Comparison of ENCODE assay signal across 28 cellular contexts in the genomic region with DNA sequence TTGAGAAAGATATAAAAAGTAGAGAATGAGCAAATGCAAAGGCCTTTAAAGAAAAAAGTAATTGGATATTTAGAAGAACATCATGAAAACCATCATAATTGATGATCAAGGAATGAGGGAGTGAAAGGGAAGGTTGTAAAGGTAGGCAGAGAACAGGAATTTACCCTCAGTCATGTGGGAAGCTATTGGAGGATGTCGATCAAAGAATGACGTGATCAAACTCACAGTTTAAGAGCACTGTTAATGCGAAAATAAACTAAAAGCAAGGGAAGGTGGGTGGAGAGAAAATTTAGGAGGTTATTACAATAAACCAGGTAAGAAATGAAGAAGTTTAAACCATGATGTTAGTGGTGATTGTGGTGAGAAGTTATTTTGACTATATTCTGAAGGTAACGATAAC.
"Had no signal": no experiment of that assay in that cellular context is flagged by ENCODE, and none has a peak within 500 bp of the region (broad histone marks: within the 10 kb centered on the region; RNA-seq: fewer than 3 reads in every experiment).

No MANE protein-coding gene starts in this region.

- H3K27ac ChIP-seq: colonic mucosa, coronary artery, dorsolateral prefrontal cortex, epithelial cell of prostate, esophagus muscularis mucosa, esophagus squamous epithelium, foreskin keratinocyte, gastrocnemius medialis, gastroesophageal sphincter, heart left ventricle, heart right ventricle had no signal

- ATAC-seq: effector memory CD8-positive, alpha-beta T cell; esophagus mucosa; foreskin keratinocyte; gastrocnemius medialis; gastroesophageal sphincter; heart left ventricle; heart right ventricle had no signal

- H3K27me3 ChIP-seq: colonic mucosa, dorsolateral prefrontal cortex, esophagus muscularis mucosa, esophagus squamous epithelium, foreskin keratinocyte, gastrocnemius medialis, gastroesophageal sphincter, heart left ventricle, heart right ventricle had no signal

- DNase-seq: colonic mucosa; cortex of kidney; dermis blood vessel endothelial cell; dorsolateral prefrontal cortex; effector CD4-positive, alpha-beta T cell; effector CD8-positive, alpha-beta T cell; effector memory CD4-positive, alpha-beta T cell; effector memory CD8-positive, alpha-beta T cell; endodermal cell; erythroblast; esophagus squamous epithelium; foreskin fibroblast; foreskin keratinocyte; foreskin melanocyte; gastrocnemius medialis; glutamatergic neuron; head of caudate nucleus; heart left ventricle; heart right ventricle had no signal

- H3K36me3 ChIP-seq: colonic mucosa, esophagus muscularis mucosa, esophagus squamous epithelium, gastrocnemius medialis, gastroesophageal sphincter, heart left ventricle, heart right ventricle had no signal

- FAIRE-seq: colon, endometrium, endothelial cell of umbilical vein, frontal cortex had no signal

- H3K9me3 ChIP-seq: colonic mucosa, esophagus muscularis mucosa, esophagus squamous epithelium, gastrocnemius medialis, gastroesophageal sphincter had no signal

- H3K4me3 ChIP-seq: colonic mucosa, coronary artery, dorsolateral prefrontal cortex, esophagus muscularis mucosa, esophagus squamous epithelium, gastrocnemius medialis, gastroesophageal sphincter, heart left ventricle, heart right ventricle had no signal

- H3K4me1 ChIP-seq: colonic mucosa, esophagus muscularis mucosa, esophagus squamous epithelium, foreskin keratinocyte, gastrocnemius medialis, gastroesophageal sphincter, heart left ventricle, heart right ventricle had no signal
